ENCODE assay signal across 8 cellular contexts in the genomic region with DNA sequence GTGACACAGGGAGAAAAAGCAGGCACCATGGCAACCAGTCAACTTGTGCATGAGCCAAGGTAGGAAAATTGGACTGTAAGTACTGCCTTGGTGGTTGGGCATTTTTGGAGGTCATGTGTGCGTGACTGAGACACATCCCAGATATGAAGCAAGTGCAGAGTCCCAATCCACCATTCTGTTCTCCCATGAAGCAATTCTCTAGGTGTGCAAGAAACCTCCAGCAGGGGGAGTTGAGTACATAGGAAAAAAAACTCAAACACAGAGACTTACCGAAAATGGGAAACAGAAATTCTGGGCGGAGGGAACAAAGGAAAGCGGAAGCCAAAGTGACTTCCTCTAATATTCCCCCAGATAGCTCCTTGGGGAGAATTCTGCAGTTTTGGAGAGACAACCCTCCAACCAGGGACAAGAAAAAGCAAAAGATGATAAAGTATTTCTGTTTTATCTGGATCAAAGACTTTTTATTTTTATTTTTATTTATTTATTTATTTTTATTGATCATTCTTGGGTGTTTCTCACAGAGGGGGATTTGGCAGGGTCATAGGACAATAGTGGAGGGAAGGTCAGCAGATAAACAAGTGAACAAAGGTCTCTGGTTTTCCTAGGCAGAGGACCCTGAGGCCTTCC.
DNase-seq lines count a peak whose midpoint lies in the region; ATAC-seq, FAIRE-seq and TF ChIP-seq lines count a peak whose summit lies in the region.

No MANE protein-coding gene starts in this region.

- H4K20me1 ChIP-seq in K562 (replicated peaks; ENCODE audit: control insufficient read depth, insufficient read depth, low read length): no peaks in the 10 kb centered on the region
- no peaks in the 10 kb centered on the region for H4K20me1 ChIP-seq in keratinocyte (ENCODE audit: control insufficient read depth, extremely low read depth, insufficient read depth, low read length)

- no peak for TF ChIP-seq EP300 in K562 (IDR thresholded peaks at IDR 0.05; ENCODE audit: low read length)

- H3K36me3 ChIP-seq in K562 (ENCODE audit: control insufficient read depth, insufficient read depth, low read length) (no peaks in the 10 kb centered on the region), keratinocyte (ENCODE audit: control insufficient read depth in 2 of 2, extremely low read depth in 1 of 2, insufficient read depth in 2 of 2, low read length in 2 of 2) (no peaks in the 10 kb centered on the region)

- in situ Hi-C loops in K562 (cut with MboI): no loop called here

- H3K9ac ChIP-seq in K562 (ENCODE audit: insufficient read depth in 1 of 2, low read depth in 2 of 2, low read length in 2 of 2): no peak overlapping the region
- H3K9ac ChIP-seq in keratinocyte (ENCODE audit: control insufficient read depth, extremely low read depth, insufficient read depth, low read length): no peak overlapping the region

- no TSS peak for BruUV-seq in K562 (replicated peaks; lab: Mats Ljungman, UMichigan)

- H2AFZ ChIP-seq in K562 (ENCODE audit: low read depth, low read length) (peak overlapping the region; percentile 0; the same call in 1 of the 2 replicates), keratinocyte (ENCODE audit: control insufficient read depth, low read length) (peak overlapping the region; percentile 53)

- TF ChIP-seq RAD21 in K562 (CRISPR knock-in tag; conservative IDR thresholded peaks at IDR 0.05 in 1 of 2, IDR thresholded peaks at IDR 0.05 in 1 of 2): peak; percentile 58 to 68

- DNase-seq in DMS53 (lab: John Stamatoyannopoulos, UW) (peak; percentile 85), HS-5 (ENCODE audit: low read depth) (peak; percentile 52), K562 (ENCODE audit: extremely low read depth in 1 of 4, low spot score in 3 of 4) (peak; percentile 35 to 65 (median 38)), keratinocyte (ENCODE audit: low read depth, low spot score) (peak; percentile 32), NCI-H345 (lab: John Stamatoyannopoulos, UW) (no peak)
- DNase-seq in stimulated activated naive CD8-positive, alpha-beta T cell treated with anti-CD3 and anti-CD28 coated beads, Interleukin-15, Interleukin-2, amounts not matched to agents 100 U/mL and 50 U/mL, for 24 hours: peak; percentile 43

- TF ChIP-seq POLR2A in K562 (conservative IDR thresholded peaks at IDR 0.05): no peak

- H3K27me3 ChIP-seq in K562 (ENCODE audit: control insufficient read depth in 2 of 2, insufficient read depth in 2 of 2, low read length in 2 of 2) (no peaks in the 10 kb centered on the region; a peak in 1 of 5 replicates), keratinocyte (ENCODE audit: control insufficient read depth, extremely low read depth, insufficient read depth, low read length) (no peaks in the 10 kb centered on the region)

- FAIRE-seq in K562 (lab: Jason Lieb, UNC) (peak; percentile 77), keratinocyte (lab: Jason Lieb, UNC) (peak; percentile 96)

- H3K4me1 ChIP-seq in K562 (replicated peaks in 1 of 2; ENCODE audit: control insufficient read depth in 2 of 2, insufficient read depth in 2 of 2, low read length in 2 of 2) (no peaks in the 10 kb centered on the region), keratinocyte (ENCODE audit: control insufficient read depth, extremely low read depth, insufficient read depth, low read length) (no peaks in the 10 kb centered on the region)

- H3K9me3 ChIP-seq in K562 (replicated peaks; ENCODE audit: control insufficient read depth, insufficient read depth, low read depth, low read length) (no peaks in the 10 kb centered on the region), keratinocyte (ENCODE audit: control insufficient read depth, low read depth, low read length) (no peaks in the 10 kb centered on the region)

- H3K27ac ChIP-seq in K562 (ENCODE audit: extremely low read depth, low read depth, low read length) (no peak overlapping the region), keratinocyte (ENCODE audit: control insufficient read depth, insufficient read depth, low read length) (no peak overlapping the region)

- WGBS in K562 (ENCODE audit: insufficient coverage, low coverage, missing lambda C conversion rate): 4% methylated on average over 4 of the region's 4 CpGs

- ATAC-seq in SK-N-SH treated with all-trans-retinoic acid at 6 μM for 48 hours: peak; percentile 69
- peak; percentile 82 for ATAC-seq in K562
- no peak for ATAC-seq in stimulated activated naive CD8-positive, alpha-beta T cell treated with anti-CD3 and anti-CD28 coated beads, Interleukin-15, Interleukin-2, amounts not matched to agents 100 U/mL and 50 U/mL, for 24 hours
- ATAC-seq in GM18861 (IDR thresholded peaks at IDR 0.05; ENCODE audit: unreplicated experiment): no peak

- H3K9me1 ChIP-seq in K562 (ENCODE audit: control insufficient read depth, insufficient read depth, low read length) (no peaks in the 10 kb centered on the region), keratinocyte (ENCODE audit: control insufficient read depth, extremely low read depth, insufficient read depth, low read length) (no peaks in the 10 kb centered on the region)

- TF ChIP-seq CTCF in K562 (IDR thresholded peaks at IDR 0.05 in 2 of 3, conservative IDR thresholded peaks at IDR 0.05 in 1 of 3; ENCODE audit: insufficient read depth in 2 of 3, low read depth in 1 of 3, low read length in 3 of 3): peak; percentile 45 to 74 (median 58); a peak in 5 of 6 replicates
- TF ChIP-seq CTCF in keratinocyte (optimal IDR thresholded peaks at IDR 0.05 in 1 of 3, IDR thresholded peaks at IDR 0.05 in 1 of 3, conservative IDR thresholded peaks at IDR 0.05 in 1 of 3; ENCODE audit: extremely low read depth in 1 of 3, insufficient read depth in 2 of 3, low read length in 3 of 3): peak; percentile 58 to 78 (median 69)

- POLR2A ChIA-PET in K562 (lab: Yijun Ruan, JAX): no interaction called here

- CTCF ChIA-PET in K562 (lab: Yijun Ruan, JAX; ENCODE audit: low intra/inter-chr PET ratio): interaction anchor here (1.7 kb wide), 1 partner anchor 50 kb away, joined by 14 read pairs; no protein-coding TSS in a partner anchor

- H3K4me2 ChIP-seq in K562 (ENCODE audit: insufficient read depth, low read length) (no peak overlapping the region; the same call in 1 of the 2 replicates), keratinocyte (ENCODE audit: control insufficient read depth, extremely low read depth, insufficient read depth, low read depth, low read length) (peak overlapping the region; percentile 41)

- intact Hi-C loops in K562 (cut with micrococcal nuclease): loop anchor here (1.0 kb wide), 1 partner anchor 49 kb away; no protein-coding TSS in a partner anchor

- H3K4me3 ChIP-seq in K562 (no peak overlapping the region), keratinocyte (ENCODE audit: control insufficient read depth in 2 of 3, extremely low read depth in 1 of 3, insufficient read depth in 2 of 3, low read depth in 1 of 3, low read length in 3 of 3) (no peak overlapping the region)

- dilution Hi-C loops in keratinocyte (cut with MboI; ENCODE audit: extremely low pct_ligation_motif_present, low sequenced_read_pairs): no loop called here

- H3K79me2 ChIP-seq in K562 (ENCODE audit: control insufficient read depth, insufficient read depth, low read length): no peaks in the 10 kb centered on the region
- H3K79me2 ChIP-seq in keratinocyte (ENCODE audit: control insufficient read depth, insufficient read depth, low read length): no peaks in the 10 kb centered on the region

TF ChIP-seq in SK-N-SH treated with all-trans-retinoic acid at 6 μM for 48 hours, 23 proteins besides CTCF, POLR2A, EP300 and RAD21 (continues in another document):
- TF ChIP-seq ISL1 (CRISPR knock-in tag; IDR thresholded peaks at IDR 0.05) (no peak), ARNTL (CRISPR knock-in tag; IDR thresholded peaks at IDR 0.05; ENCODE audit: borderline replicate concordance, low read depth) (no peak), GLIS3 (CRISPR knock-in tag; IDR thresholded peaks at IDR 0.05) (no peak), PPARA (CRISPR knock-in tag; IDR thresholded peaks at IDR 0.05; ENCODE audit: borderline replicate concordance) (no peak), OSR1 (CRISPR knock-in tag; IDR thresholded peaks at IDR 0.05) (no peak)
- TF ChIP-seq, protein P1, sequence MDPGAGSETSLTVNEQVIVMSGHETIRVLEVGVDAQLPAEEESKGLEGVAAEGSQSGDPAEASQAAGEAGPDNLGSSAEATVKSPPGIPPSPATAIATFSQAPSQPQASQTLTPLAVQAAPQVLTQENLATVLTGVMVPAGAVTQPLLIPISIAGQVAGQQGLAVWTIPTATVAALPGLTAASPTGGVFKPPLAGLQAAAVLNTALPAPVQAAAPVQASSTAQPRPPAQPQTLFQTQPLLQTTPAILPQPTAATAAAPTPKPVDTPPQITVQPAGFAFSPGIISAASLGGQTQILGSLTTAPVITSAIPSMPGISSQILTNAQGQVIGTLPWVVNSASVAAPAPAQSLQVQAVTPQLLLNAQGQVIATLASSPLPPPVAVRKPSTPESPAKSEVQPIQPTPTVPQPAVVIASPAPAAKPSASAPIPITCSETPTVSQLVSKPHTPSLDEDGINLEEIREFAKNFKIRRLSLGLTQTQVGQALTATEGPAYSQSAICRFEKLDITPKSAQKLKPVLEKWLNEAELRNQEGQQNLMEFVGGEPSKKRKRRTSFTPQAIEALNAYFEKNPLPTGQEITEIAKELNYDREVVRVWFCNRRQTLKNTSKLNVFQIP (CRISPR knock-in tag; IDR thresholded peaks at IDR 0.05; ENCODE audit: borderline replicate concordance, low read depth): no peak

TF ChIP-seq in K562, 482 proteins besides CTCF, POLR2A, EP300 and RAD21 (continues in another document):
- TF ChIP-seq SRSF3 (IDR thresholded peaks at IDR 0.05; ENCODE audit: insufficient read depth, low read length) (no peak), CEBPB (tag; IDR thresholded peaks at IDR 0.05) (peak; percentile 27; the same call in 1 of the 2 replicates)

Comparison
In these comparisons a context has a peak if more than half of its experiments do, and no peak if none do; other contexts are left out.
1. ATAC-seq: peak in SK-N-SH treated with all-trans-retinoic acid at 6 μM for 48 hours (single experiment) and K562 (single experiment); none in stimulated activated naive CD8-positive, alpha-beta T cell treated with anti-CD3 and anti-CD28 coated beads, Interleukin-15, Interleukin-2, amounts not matched to agents 100 U/mL and 50 U/mL, for 24 hours (single experiment) and GM18861 (single experiment).